8 cellular contexts compared by ENCODE assay signal in the genomic region with DNA sequence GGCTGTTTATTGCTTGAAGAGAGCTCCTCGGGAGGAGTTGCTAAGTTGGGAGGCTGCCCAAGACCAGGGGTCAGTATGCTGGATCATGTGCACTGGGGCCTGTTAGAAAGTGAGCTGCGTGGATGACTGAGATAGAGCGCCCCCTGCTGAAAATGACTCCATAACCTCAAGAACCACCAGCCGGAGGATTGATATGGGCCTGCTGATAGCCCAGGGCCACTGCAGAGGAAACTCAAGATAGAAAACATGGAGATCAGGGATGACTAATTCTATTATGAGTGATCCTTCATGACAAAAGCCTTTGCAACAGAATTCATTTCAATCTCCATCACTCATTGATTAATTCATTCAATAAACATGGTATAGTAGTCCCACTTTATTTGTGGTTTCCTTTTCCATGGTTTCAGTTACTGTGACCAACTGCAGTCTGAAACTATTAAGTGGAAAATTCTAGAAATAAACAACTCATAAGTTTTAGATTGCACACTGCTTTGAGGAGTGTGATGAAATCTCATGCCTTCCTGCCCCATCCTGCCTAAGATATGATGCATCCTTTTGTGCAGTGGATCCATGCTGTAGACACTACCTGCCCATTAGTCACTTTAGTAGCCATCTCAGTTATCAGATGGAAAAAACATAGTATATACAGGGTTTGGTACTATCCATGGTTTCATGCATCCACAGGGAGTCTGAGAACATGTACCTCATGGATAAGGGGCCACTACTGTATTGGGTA.
A peak's percentile ranks its signal among the peaks of the same experiment; 100 is the strongest.
DNase-seq lines count a peak whose midpoint lies in the region; ATAC-seq, FAIRE-seq and TF ChIP-seq lines count a peak whose summit lies in the region.

No MANE protein-coding gene starts in this region.

- no peak for TF ChIP-seq POLR2A in H54 (IDR thresholded peaks at IDR 0.05; ENCODE audit: low read depth, low read length)

- ATAC-seq in HG03469 (IDR thresholded peaks at IDR 0.05; ENCODE audit: unreplicated experiment): no peak

- H2AFZ ChIP-seq in OCI-LY7 (ENCODE audit: low read length): no peak overlapping the region

- no peaks in the 10 kb centered on the region for H3K36me3 ChIP-seq in OCI-LY7 (ENCODE audit: insufficient read depth, low read length)

- no peaks in the 10 kb centered on the region for H3K9me2 ChIP-seq in OCI-LY7 (ENCODE audit: insufficient read depth, low read length)

- peak; percentile 73 for TF ChIP-seq CTCF in OCI-LY7 (conservative IDR thresholded peaks at IDR 0.05; ENCODE audit: low read length)

- H3K4me2 ChIP-seq in OCI-LY7 (ENCODE audit: low read length): no peak overlapping the region

- no TSS peak for BruUV-seq in OCI-LY7 (replicated peaks; lab: Mats Ljungman, UMichigan)

- H3K9me3 ChIP-seq in OCI-LY7 (ENCODE audit: low read length): no peaks in the 10 kb centered on the region

- POLR2A ChIA-PET in OCI-LY7 (lab: Charles Lee): no interaction called here

- DNase-seq in Daoy (ENCODE audit: low read depth) (peak; percentile 27), H54 (ENCODE audit: insufficient read length, low spot score) (peak; percentile 11), OCI-LY7 (ENCODE audit: low spot score) (peak; percentile 47), iris pigment epithelial cell (ENCODE audit: low read depth) (peak; percentile 39), frontal cortex (ENCODE audit: low spot score in 2 of 2) (no peak)
- DNase-seq in activated naive CD4-positive, alpha-beta T cell treated with anti-CD3 and anti-CD28 coated beads, Interleukin-2, amount 50 U/mL, for 16 hours: peak; percentile 21
- peak in 2 of 3 donors; percentile 3 to 10 for DNase-seq in stimulated activated CD4-positive, alpha-beta T cell treated with anti-CD3 and anti-CD28 coated beads, TNF-alpha, amount 100 ng/mL, for 1 hour (ENCODE audit: low read depth in 3 of 3, low spot score in 1 of 3)

- H3K27ac ChIP-seq in OCI-LY7 (ENCODE audit: low read depth, low read length, poor library complexity, severe bottlenecking): no peak overlapping the region

- H3K79me2 ChIP-seq in OCI-LY7 (ENCODE audit: insufficient read depth, low read depth, low read length): no peaks in the 10 kb centered on the region

- CTCF ChIA-PET in OCI-LY7 (lab: Charles Lee; ENCODE audit: unreplicated experiment): no interaction called here

- FAIRE-seq in H54 (lab: Jason Lieb, UNC) (no peak), frontal cortex (lab: Jason Lieb, UNC) (no peak)

- intact Hi-C loops in OCI-LY7 (cut with micrococcal nuclease; ENCODE audit: unreplicated experiment): loop anchor here (1.0 to 10.0 kb wide), 4 partner anchors 121 to 771 kb away; no protein-coding TSS in a partner anchor

- H3K4me3 ChIP-seq in OCI-LY7 (ENCODE audit: low read depth, low read length, poor library complexity, severe bottlenecking): no peak overlapping the region

- H4K20me1 ChIP-seq in OCI-LY7 (ENCODE audit: insufficient read depth, low read length): no peaks in the 10 kb centered on the region

- no peaks in the 10 kb centered on the region for H3K4me1 ChIP-seq in OCI-LY7 (ENCODE audit: insufficient read depth, low read length, poor library complexity, severe bottlenecking)

Comparison
In these comparisons a context has a peak if more than half of its experiments do, and no peak if none do; other contexts are left out.
1. DNase-seq: peak in Daoy (single experiment), H54 (single experiment), OCI-LY7 (single experiment), activated naive CD4-positive, alpha-beta T cell treated with anti-CD3 and anti-CD28 coated beads, Interleukin-2, amount 50 U/mL, for 16 hours (single experiment), iris pigment epithelial cell (single experiment) and stimulated activated CD4-positive, alpha-beta T cell treated with anti-CD3 and anti-CD28 coated beads, TNF-alpha, amount 100 ng/mL, for 1 hour (2 of 3); none in frontal cortex (0 of 2).